Comparison of ENCODE assay signal across 9 cellular contexts in the genomic region with DNA sequence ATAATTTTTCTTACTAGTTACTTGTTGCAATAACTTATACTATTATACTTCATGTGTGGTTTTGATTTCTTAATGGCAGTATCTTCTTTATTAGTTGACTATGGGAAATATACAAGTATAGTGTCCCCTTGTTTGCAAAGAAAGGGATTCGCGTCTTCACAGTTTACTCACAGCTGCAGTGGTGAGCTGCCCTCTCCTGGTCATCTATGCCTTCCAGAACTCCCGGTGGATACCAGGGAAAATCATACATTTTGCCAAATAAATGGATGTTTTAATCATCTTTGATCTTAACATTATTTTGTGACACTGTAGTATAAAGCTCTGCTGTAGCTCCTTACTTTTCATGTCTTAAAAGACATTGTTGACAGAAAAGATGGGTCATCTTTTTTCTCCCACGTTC.
DNase-seq lines count a peak whose midpoint lies in the region; ATAC-seq and TF ChIP-seq lines count a peak whose summit lies in the region.
"Had no signal": no experiment of that assay in that cellular context is flagged by ENCODE, and none has a peak within 500 bp of the region (broad histone marks: within the 10 kb centered on the region; RNA-seq: fewer than 3 reads in every experiment).

No MANE protein-coding gene starts in this region.

- H3K27ac ChIP-seq in breast epithelium (no peak overlapping the region), SJCRH30 (no peak overlapping the region), foreskin keratinocyte (no peak overlapping the region)
- H3K27ac ChIP-seq: skin epidermis had no signal

- CTCF ChIA-PET in MCF 10A (lab: Yijun Ruan, JAX): interaction anchor here (0.6 to 1.4 kb wide), 2 partner anchors 267 to 384 kb away, joined by 3 to 4 read pairs; no protein-coding TSS in a partner anchor

- no peaks in the 10 kb centered on the region for H3K27me3 Mint-ChIP-seq in MCF 10A (ENCODE audit: insufficient read depth, unreplicated experiment)

- H3K27ac Mint-ChIP-seq in MCF 10A (ENCODE audit: low read depth, unreplicated experiment): no peak overlapping the region

- no peaks in the 10 kb centered on the region for H3K4me1 ChIP-seq in breast epithelium
- H3K4me1 ChIP-seq in SJCRH30: no peaks in the 10 kb centered on the region
- no peaks in the 10 kb centered on the region for H3K4me1 ChIP-seq in foreskin keratinocyte

- peaks cover 7% of the 10 kb centered on the region for H3K36me3 Mint-ChIP-seq in MCF 10A (ENCODE audit: insufficient read depth, unreplicated experiment)

- DNase-seq in MCF 10A (ENCODE audit: unreplicated experiment) (peak; percentile 27), breast epithelium (ENCODE audit: low spot score in 2 of 2) (no peak), SJCRH30 (peak; percentile 13 to 49), foreskin keratinocyte (peak in 1 of 2 donors; percentile 1), superior temporal gyrus (ENCODE audit: extremely low spot score) (peak; percentile 68)
- DNase-seq in activated CD8-positive, alpha-beta memory T cell treated with anti-CD3 and anti-CD28 coated beads, Interleukin-2, amount 50 U/mL, for 4 hours: no peak

- no TSS peak for BruUV-seq in MCF 10A (replicated peaks; lab: Mats Ljungman, UMichigan)

- TF ChIP-seq POLR2A in breast epithelium (IDR thresholded peaks at IDR 0.05): no peak

- POLR2A ChIA-PET in MCF 10A (lab: Yijun Ruan, JAX): interaction anchor here (0.7 kb wide), 1 partner anchor 62 kb away, joined by 3 read pairs; no protein-coding TSS in a partner anchor

- H3K4me1 Mint-ChIP-seq in MCF 10A (ENCODE audit: insufficient read depth, unreplicated experiment): peaks cover 5% of the 10 kb centered on the region

- ATAC-seq in foreskin keratinocyte (no peak), HG03457 (IDR thresholded peaks at IDR 0.05; ENCODE audit: unreplicated experiment) (no peak), HG02884 (IDR thresholded peaks at IDR 0.05; ENCODE audit: unreplicated experiment) (no peak)

- H3K27me3 ChIP-seq in breast epithelium: no peaks in the 10 kb centered on the region
- no peaks in the 10 kb centered on the region for H3K27me3 ChIP-seq in SJCRH30
- H3K27me3 ChIP-seq in foreskin keratinocyte: no peaks in the 10 kb centered on the region

- H3K9me3 ChIP-seq in breast epithelium: no peaks in the 10 kb centered on the region
- H3K9me3 ChIP-seq in SJCRH30 (replicated peaks): no peaks in the 10 kb centered on the region

- no peaks in the 10 kb centered on the region for H3K36me3 ChIP-seq in breast epithelium
- H3K36me3 ChIP-seq in SJCRH30: no peaks in the 10 kb centered on the region

- H3K4me3 ChIP-seq in breast epithelium (no peak overlapping the region), SJCRH30 (no peak overlapping the region)
- H3K4me3 ChIP-seq: skin epidermis had no signal

- TF ChIP-seq CTCF in MCF 10A (IDR thresholded peaks at IDR 0.05; ENCODE audit: unreplicated experiment): peak; percentile 33
- TF ChIP-seq CTCF in breast epithelium (IDR thresholded peaks at IDR 0.05): no peak
- TF ChIP-seq CTCF in foreskin keratinocyte (conservative IDR thresholded peaks at IDR 0.05): peak; percentile 61

- no peak overlapping the region for H3K4me3 Mint-ChIP-seq in MCF 10A (ENCODE audit: unreplicated experiment)

- intact Hi-C loops in MCF 10A (cut with micrococcal nuclease) (loop anchor here (5.0 to 10.0 kb wide), 2 partner anchors 268 to 390 kb away; no protein-coding TSS in a partner anchor), breast epithelium (cut with DNase I; ENCODE audit: low total_unique reads) (no loop called here)

- no peaks in the 10 kb centered on the region for H3K9me3 Mint-ChIP-seq in MCF 10A (ENCODE audit: unreplicated experiment)

Comparison
In these comparisons a context has a peak if more than half of its experiments do, and no peak if none do; other contexts are left out.
1. DNase-seq: peak in MCF 10A (single experiment), SJCRH30 (2 of 2) and superior temporal gyrus (single experiment); none in breast epithelium (0 of 2) and activated CD8-positive, alpha-beta memory T cell treated with anti-CD3 and anti-CD28 coated beads, Interleukin-2, amount 50 U/mL, for 4 hours (single experiment).
2. CTCF ChIP-seq: peak in MCF 10A (single experiment) and foreskin keratinocyte (single experiment); none in breast epithelium (0 of 3).